8 cellular contexts compared by ENCODE assay signal in the genomic region with DNA sequence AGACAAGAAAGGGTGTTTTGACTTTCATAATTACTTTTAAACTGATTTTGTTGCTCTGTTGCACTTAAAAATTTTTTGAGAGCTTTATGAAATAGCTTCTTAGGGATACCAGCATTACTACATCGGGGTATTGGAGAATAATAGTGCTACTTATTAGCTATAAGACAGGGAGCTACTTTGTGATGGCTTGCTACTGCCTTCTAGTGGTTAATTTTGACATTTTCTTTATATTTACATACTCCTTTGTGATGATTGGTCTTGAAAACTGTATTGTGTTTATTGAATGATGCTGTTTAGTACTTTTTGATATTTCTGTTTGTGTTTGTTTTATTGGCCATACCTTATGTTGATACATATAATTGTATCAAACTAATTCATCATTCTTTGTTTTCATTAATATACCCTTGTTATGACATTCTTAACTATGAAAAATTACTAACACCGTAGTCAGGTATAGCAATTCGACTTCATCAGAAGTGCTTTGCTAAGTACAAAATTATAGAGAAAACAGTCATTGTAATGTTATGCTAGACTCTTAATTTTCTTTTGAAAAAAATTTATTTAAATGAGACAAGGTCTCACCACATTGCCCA.
DNase-seq lines count a peak whose midpoint lies in the region; ATAC-seq lines count a peak whose summit lies in the region.

No MANE protein-coding gene starts in this region.

- no peaks in the 10 kb centered on the region for H3K27me3 ChIP-seq in adipocyte (replicated peaks; ENCODE audit: control insufficient read depth, insufficient read depth, low read length)
- H3K27me3 ChIP-seq in skeletal muscle satellite cell (ENCODE audit: control insufficient read depth, insufficient read depth, low read length), result no peaks in the 10 kb centered on the region

- H3K4me3 ChIP-seq in adipocyte (ENCODE audit: low read length) (no peak overlapping the region), skeletal muscle satellite cell (ENCODE audit: low read length) (no peak overlapping the region)

- ATAC-seq in GM18498 (IDR thresholded peaks at IDR 0.05; ENCODE audit: unreplicated experiment) (peak; percentile 47), left ventricle myocardium superior (peak; percentile 83), GM21529 (IDR thresholded peaks at IDR 0.05; ENCODE audit: unreplicated experiment) (no peak)

- H3K9ac ChIP-seq in adipocyte (ENCODE audit: low read length) (peak overlapping the region; percentile 27), skeletal muscle satellite cell (ENCODE audit: low read depth, low read length) (no peak overlapping the region)

- H3K4me1 ChIP-seq in adipocyte (ENCODE audit: control insufficient read depth, insufficient read depth, low read length) (peaks cover 43% of the 10 kb centered on the region), skeletal muscle satellite cell (ENCODE audit: control insufficient read depth, insufficient read depth, low read length) (peaks cover 40% of the 10 kb centered on the region)

- H3K4me2 ChIP-seq in skeletal muscle satellite cell (ENCODE audit: low read length), result peak overlapping the region; percentile 28

- H3K36me3 ChIP-seq in adipocyte (ENCODE audit: control insufficient read depth, insufficient read depth, low read length, severe bottlenecking) (peaks cover 5% of the 10 kb centered on the region), skeletal muscle satellite cell (ENCODE audit: insufficient read depth, low read length) (peaks cover 25% of the 10 kb centered on the region)

- DNase-seq in AG08395 (ENCODE audit: low spot score) (peak; percentile 48), NCI-H2081 treated with DMSO at 0.1 percent for 48 hours (lab: John Stamatoyannopoulos, UW) (peak; percentile 60), adipocyte (ENCODE audit: low read depth) (peak; percentile 81), left ventricle myocardium superior (no peak), islet precursor cell (no peak)

- H3K9me3 ChIP-seq in adipocyte (ENCODE audit: control insufficient read depth, low read length) (no peaks in the 10 kb centered on the region), skeletal muscle satellite cell (replicated peaks; ENCODE audit: low read length) (no peaks in the 10 kb centered on the region)

- intact Hi-C loops in left ventricle myocardium superior (cut with micrococcal nuclease), result no loop called here

Comparison
In these comparisons a context has a peak if more than half of its experiments do, and no peak if none do; other contexts are left out.
1. DNase-seq: peak in AG08395 (single experiment), NCI-H2081 treated with DMSO at 0.1 percent for 48 hours (single experiment) and adipocyte (single experiment); none in left ventricle myocardium superior (single experiment) and islet precursor cell (single experiment).